8 cellular contexts compared by ENCODE assay signal in genomic region chr9:6415266-6415665, GRCh38. TPM values are rescaled to one million over a fixed set of nuclear protein-coding genes. Genes with fewer than 3 reads are reported as not detected.
DNase-seq lines count a peak whose midpoint lies in the region; ATAC-seq lines count a peak whose summit lies in the region.

No MANE protein-coding gene starts in this region.

- H3K4me1 Mint-ChIP-seq in IgD-negative memory B cell (peaks cover 45 to 55% (median 52%) of the 10 kb centered on the region in 3 donors), naive B cell (peaks cover 42 to 71% (median 66%) of the 10 kb centered on the region in 3 donors)
- peaks cover 56% of the 10 kb centered on the region for H3K4me1 Mint-ChIP-seq in activated naive CD8-positive, alpha-beta T cell treated with anti-CD3 and anti-CD28 coated beads, Interleukin-2, amount 50 U/mL, for 24 hours

- ATAC-seq in activated naive CD8-positive, alpha-beta T cell treated with anti-CD3 and anti-CD28 coated beads, Interleukin-2, amount 50 U/mL, for 24 hours, result no peak
- ATAC-seq in naive B cell (ENCODE audit: low read depth in 2 of 2) (no peak), GM21717 (IDR thresholded peaks at IDR 0.05; ENCODE audit: unreplicated experiment) (no peak), HG03439 (IDR thresholded peaks at IDR 0.05; ENCODE audit: unreplicated experiment) (no peak)

- peak overlapping the region; percentile 53 to 95 (median 94) for H3K27ac Mint-ChIP-seq in IgD-negative memory B cell
- H3K27ac Mint-ChIP-seq in activated naive CD8-positive, alpha-beta T cell treated with anti-CD3 and anti-CD28 coated beads, Interleukin-2, amount 50 U/mL, for 24 hours, result peak overlapping the region; percentile 22
- H3K27ac Mint-ChIP-seq in naive B cell, result peak overlapping the region in 1 of 6 donors; percentile 94

- no peaks in the 10 kb centered on the region for H3K9me3 Mint-ChIP-seq in IgD-negative memory B cell
- H3K9me3 Mint-ChIP-seq in activated naive CD8-positive, alpha-beta T cell treated with anti-CD3 and anti-CD28 coated beads, Interleukin-2, amount 50 U/mL, for 24 hours, result no peaks in the 10 kb centered on the region
- H3K9me3 Mint-ChIP-seq in naive B cell, result peaks cover 0 to 3% (median 0%) of the 10 kb centered on the region in 7 donors

- H3K36me3 Mint-ChIP-seq in IgD-negative memory B cell, result no peaks in the 10 kb centered on the region
- H3K36me3 Mint-ChIP-seq in activated naive CD8-positive, alpha-beta T cell treated with anti-CD3 and anti-CD28 coated beads, Interleukin-2, amount 50 U/mL, for 24 hours (ENCODE audit: low read depth), result peaks cover 26% of the 10 kb centered on the region
- H3K36me3 Mint-ChIP-seq in naive B cell, result no peaks in the 10 kb centered on the region

- H3K4me3 Mint-ChIP-seq in IgD-negative memory B cell, result peak overlapping the region; percentile 82 to 93 (median 92)
- H3K4me3 Mint-ChIP-seq in activated naive CD8-positive, alpha-beta T cell treated with anti-CD3 and anti-CD28 coated beads, Interleukin-2, amount 50 U/mL, for 24 hours, result peak overlapping the region; percentile 97
- peak overlapping the region; percentile 84 to 100 (median 94) for H3K4me3 Mint-ChIP-seq in naive B cell

- H3K27me3 Mint-ChIP-seq in IgD-negative memory B cell (no peaks in the 10 kb centered on the region), naive B cell (no peaks in the 10 kb centered on the region)
- no peaks in the 10 kb centered on the region for H3K27me3 Mint-ChIP-seq in activated naive CD8-positive, alpha-beta T cell treated with anti-CD3 and anti-CD28 coated beads, Interleukin-2, amount 50 U/mL, for 24 hours

- DNase-seq in Daoy (ENCODE audit: low read depth) (peak; percentile 24), naive B cell (no peak), activated gamma-delta T cell (lab: John Stamatoyannopoulos, UW) (no peak), inferior parietal cortex (ENCODE audit: extremely low spot score) (no peak)
- no peak for DNase-seq in activated naive CD8-positive, alpha-beta T cell treated with anti-CD3 and anti-CD28 coated beads, Interleukin-2, amount 50 U/mL, for 24 hours

RNA-seq across cellular contexts. Expression of gene UHRF2, which starts 2.3 kb away (rescaled TPM):
- 56.3 and 63.8 TPM in 2 replicates for total RNA-seq in Daoy (2014; rRNA removed; shearing (Covaris generic))
- polyA plus RNA-seq in IgD-negative memory B cell, result 25.4 TPM
- polyA plus RNA-seq in naive B cell (ENCODE audit: low read depth in 6 of 6), result 10 to 100 TPM in 5 of 6 donors, 1 to 10 TPM in 1; 7.2 to 52.4 (median 23.6) TPM
